In the genomic region with DNA sequence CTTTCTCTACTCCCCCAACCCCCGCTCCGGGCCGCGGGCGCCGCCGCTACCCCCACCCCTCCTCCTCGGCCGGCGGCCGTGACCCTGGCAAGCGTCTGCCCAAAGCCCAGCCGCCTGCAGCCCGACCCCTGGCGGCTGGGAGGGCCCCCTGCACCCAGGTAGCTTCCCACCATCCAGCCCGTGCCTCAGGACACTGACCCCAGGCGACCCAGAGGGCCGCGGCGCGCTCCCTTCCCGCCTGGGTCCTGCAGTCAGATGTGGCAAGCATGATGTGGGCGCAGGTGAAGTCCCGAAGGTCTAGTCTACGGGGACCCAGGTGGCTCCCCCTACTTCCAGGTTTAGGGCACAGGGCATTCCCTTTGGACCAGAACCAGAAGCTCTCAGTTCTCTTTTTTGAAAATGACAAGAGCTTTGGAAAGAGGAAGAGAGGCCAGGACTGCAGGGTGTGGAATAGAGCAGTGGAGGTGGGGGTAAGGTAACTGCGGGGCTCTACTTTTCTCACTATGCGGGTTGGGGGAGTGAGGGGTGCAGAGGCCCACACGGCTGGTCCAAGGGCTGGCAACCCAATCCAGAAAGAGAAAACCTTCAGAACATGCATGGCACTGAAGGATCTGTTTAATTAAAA, we compare ENCODE assay signal across 8 cellular contexts. TPM values are rescaled to one million over a fixed set of nuclear protein-coding genes. Genes with fewer than 3 reads are reported as not detected.
DNase-seq lines count a peak whose midpoint lies in the region; ATAC-seq, FAIRE-seq and TF ChIP-seq lines count a peak whose summit lies in the region.

A gene with protein sequence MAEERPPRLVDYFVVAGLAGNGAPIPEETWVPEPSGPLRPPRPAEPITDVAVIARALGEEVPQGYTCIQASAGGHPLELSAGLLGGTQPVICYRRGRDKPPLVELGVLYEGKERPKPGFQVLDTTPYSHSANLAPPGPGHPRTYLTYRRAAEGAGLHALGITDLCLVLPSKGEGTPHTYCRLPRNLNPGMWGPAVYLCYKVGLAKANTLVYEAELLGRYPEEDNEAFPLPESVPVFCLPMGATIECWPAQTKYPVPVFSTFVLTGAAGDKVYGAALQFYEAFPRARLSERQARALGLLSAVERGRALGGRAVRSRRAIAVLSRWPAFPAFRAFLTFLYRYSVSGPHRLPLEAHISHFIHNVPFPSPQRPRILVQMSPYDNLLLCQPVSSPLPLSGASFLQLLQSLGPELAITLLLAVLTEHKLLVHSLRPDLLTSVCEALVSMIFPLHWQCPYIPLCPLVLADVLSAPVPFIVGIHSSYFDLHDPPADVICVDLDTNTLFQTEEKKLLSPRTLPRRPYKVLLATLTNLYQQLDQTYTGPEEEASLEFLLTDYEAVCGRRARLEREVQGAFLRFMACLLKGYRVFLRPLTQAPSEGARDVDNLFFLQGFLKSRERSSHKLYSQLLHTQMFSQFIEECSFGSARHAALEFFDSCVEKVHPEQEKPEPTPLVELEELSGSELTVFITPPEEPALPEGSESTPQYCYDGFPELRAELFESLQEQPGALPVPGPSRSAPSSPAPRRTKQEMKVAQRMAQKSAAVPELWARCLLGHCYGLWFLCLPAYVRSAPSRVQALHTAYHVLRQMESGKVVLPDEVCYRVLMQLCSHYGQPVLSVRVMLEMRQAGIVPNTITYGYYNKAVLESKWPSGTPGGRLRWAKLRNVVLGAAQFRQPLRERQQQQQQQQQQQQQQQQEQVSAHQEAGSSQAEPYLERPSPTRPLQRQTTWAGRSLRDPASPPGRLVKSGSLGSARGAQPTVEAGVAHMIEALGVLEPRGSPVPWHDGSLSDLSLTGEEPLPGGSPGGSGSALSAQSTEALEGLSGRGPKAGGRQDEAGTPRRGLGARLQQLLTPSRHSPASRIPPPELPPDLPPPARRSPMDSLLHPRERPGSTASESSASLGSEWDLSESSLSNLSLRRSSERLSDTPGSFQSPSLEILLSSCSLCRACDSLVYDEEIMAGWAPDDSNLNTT (N-terminal part only) (minus strand): TSS at position 97 of the 625 bp plus-strand sequence. CDS start 2,344 bp downstream, outside the sequence.

- peak; percentile 58 for ATAC-seq in HG02623 (IDR thresholded peaks at IDR 0.05; ENCODE audit: unreplicated experiment)

- H3K9me3 ChIP-seq in ascending aorta, result no peaks in the 10 kb centered on the region

- H3K4me3 ChIP-seq in ascending aorta, result peak within 1 kb of the TSS; percentile 93 to 99

- intact Hi-C loops in T-helper 2 cell treated with Interferon-gamma antibody and Interleukin-4, amounts not matched to agents 100 ng/mL and 5 ng/mL, for 36 hours (cut with micrococcal nuclease), result loop anchor here (1.0 kb wide), 2 partner anchors 12 to 125 kb away; a partner anchor contains a TSS
- intact Hi-C loops in ascending aorta (cut with DNase I), result loop anchor here (1.0 to 5.0 kb wide), 7 partner anchors 12 to 459 kb away; a partner anchor contains a TSS

- FAIRE-seq in GM12892 (lab: Jason Lieb, UNC), result no peak

- peaks cover 4 to 9% of the 10 kb centered on the region in 2 donors for H3K4me1 ChIP-seq in ascending aorta

- peak; percentile 38; the same call in 1 of the 2 replicates for TF ChIP-seq POLR2A in GM12892 (IDR thresholded peaks at IDR 0.05; ENCODE audit: low read depth, low read length)

- H3K27me3 ChIP-seq in ascending aorta, result no peaks in the 10 kb centered on the region

- H3K27ac ChIP-seq in ascending aorta, result peak within 1 kb of the TSS; percentile 89 to 98

- peak; percentile 93 to 99 (median 97) for TF ChIP-seq CTCF in ascending aorta (IDR thresholded peaks at IDR 0.05)

- DNase-seq in GM12892 (ENCODE audit: insufficient read length) (peak; percentile 99), NCI-H1105 (lab: John Stamatoyannopoulos, UW) (peak; percentile 69), ascending aorta (ENCODE audit: low spot score in 2 of 2) (peak; percentile 21 to 91), hepatic stellate cell (ENCODE audit: low spot score) (peak; percentile 98), renal cortical epithelial cell (ENCODE audit: low read depth) (peak; percentile 38), foreskin melanocyte (no peak)

- H3K36me3 ChIP-seq in ascending aorta, result peaks cover 58 to 59% of the 10 kb centered on the region in 2 donors

RNA-seq across cellular contexts. Expression of the gene that starts here (rescaled TPM):
- polyA plus RNA-seq in GM12892 (2012; ENCODE audit: missing spikeins), result 35.2 TPM
- 160 and 167 TPM in 2 replicates for total RNA-seq in T-helper 2 cell treated with Interferon-gamma antibody and Interleukin-4, amounts not matched to agents 100 ng/mL and 5 ng/mL, for 36 hours
- total RNA-seq in ascending aorta (80.0 TPM), renal cortical epithelial cell (2.6 and 21.5 TPM in 2 replicates)
